Comparison of ENCODE assay signal across 8 cellular contexts in genomic region chr17:78789663-78790181, GRCh38. TPM values are rescaled to one million over a fixed set of nuclear protein-coding genes. Genes with fewer than 3 reads are reported as not detected.
A peak's percentile ranks its signal among the peaks of the same experiment; 100 is the strongest.
DNase-seq lines count a peak whose midpoint lies in the region; ATAC-seq and TF ChIP-seq lines count a peak whose summit lies in the region.

No MANE protein-coding gene starts in this region.

- peak overlapping the region; percentile 55 for H3K27ac ChIP-seq in CD8-positive, alpha-beta T cell (ENCODE audit: low read depth, low read length)
- H3K27ac ChIP-seq in foreskin keratinocyte, result no peak overlapping the region

- H3K27me3 ChIP-seq in CD8-positive, alpha-beta T cell (ENCODE audit: insufficient read depth, low read length), result no peaks in the 10 kb centered on the region
- H3K27me3 ChIP-seq in foreskin keratinocyte, result no peaks in the 10 kb centered on the region

- TF ChIP-seq CTCF in CD8-positive, alpha-beta T cell (IDR thresholded peaks at IDR 0.05), result no peak
- TF ChIP-seq CTCF in cardiac fibroblast (IDR thresholded peaks at IDR 0.05; ENCODE audit: low read depth, low read length) (no peak), mesothelial cell of epicardium (IDR thresholded peaks at IDR 0.05; ENCODE audit: unreplicated experiment) (no peak), foreskin keratinocyte (conservative IDR thresholded peaks at IDR 0.05) (no peak)

- peaks cover 74% of the 10 kb centered on the region for H3K4me1 ChIP-seq in CD8-positive, alpha-beta T cell (ENCODE audit: insufficient read depth, low read length)
- H3K4me1 ChIP-seq in foreskin keratinocyte, result no peaks in the 10 kb centered on the region

- H3K9me3 ChIP-seq in CD8-positive, alpha-beta T cell (ENCODE audit: low read length), result no peaks in the 10 kb centered on the region

- ATAC-seq in CD8-positive, alpha-beta T cell, result peak; percentile 70
- ATAC-seq in HG03139 (IDR thresholded peaks at IDR 0.05; ENCODE audit: unreplicated experiment), result no peak
- no peak for ATAC-seq in HG02610 (IDR thresholded peaks at IDR 0.05; ENCODE audit: unreplicated experiment)
- no peak for ATAC-seq in foreskin keratinocyte

- peaks cover 13% of the 10 kb centered on the region for H3K36me3 ChIP-seq in CD8-positive, alpha-beta T cell (ENCODE audit: insufficient read depth, low read length)

- POLR2A ChIA-PET in CD8-positive, alpha-beta T cell (lab: Charles Lee), result interaction anchor here (0.7 to 1.8 kb wide), 11 partner anchors 9 to 652 kb away, joined by 3 to 11 read pairs (median 5); no protein-coding TSS in a partner anchor

- CTCF ChIA-PET in CD8-positive, alpha-beta T cell (lab: Charles Lee), result interaction anchor here (1.1 to 8.1 kb wide), 7 partner anchors 9 to 72 kb away, joined by 3 to 61 read pairs (median 5); no protein-coding TSS in a partner anchor

- peak overlapping the region; percentile 74 for H3K4me3 Mint-ChIP-seq in CD8-positive, alpha-beta T cell
- H3K4me3 Mint-ChIP-seq in mesothelial cell of epicardium, result no peak overlapping the region

- no peak overlapping the region for H3K4me3 ChIP-seq in CD8-positive, alpha-beta T cell (ENCODE audit: low read depth, low read length)
- H3K4me3 ChIP-seq in cardiac fibroblast (replicated peaks in 1 of 2; ENCODE audit: low read depth in 2 of 2, low read length in 2 of 2), result no peak overlapping the region

- peaks cover 63% of the 10 kb centered on the region for H3K4me1 Mint-ChIP-seq in CD8-positive, alpha-beta T cell (ENCODE audit: low read depth)
- peaks cover 18% of the 10 kb centered on the region for H3K4me1 Mint-ChIP-seq in mesothelial cell of epicardium

- H3K9me3 Mint-ChIP-seq in CD8-positive, alpha-beta T cell, result no peaks in the 10 kb centered on the region
- no peaks in the 10 kb centered on the region for H3K9me3 Mint-ChIP-seq in mesothelial cell of epicardium

- H3K27ac Mint-ChIP-seq in CD8-positive, alpha-beta T cell, result peak overlapping the region; percentile 89
- peak overlapping the region; percentile 53 for H3K27ac Mint-ChIP-seq in mesothelial cell of epicardium

- intact Hi-C loops in CD8-positive, alpha-beta T cell (cut with DNase I, micrococcal nuclease), result loop anchor here in 1 of 2 experiments (1.0 to 10.0 kb wide), 2 partner anchors 10 to 535 kb away; no protein-coding TSS in a partner anchor

- no peaks in the 10 kb centered on the region for H3K27me3 Mint-ChIP-seq in CD8-positive, alpha-beta T cell (ENCODE audit: low read depth)
- H3K27me3 Mint-ChIP-seq in mesothelial cell of epicardium (ENCODE audit: low read depth), result no peaks in the 10 kb centered on the region

- peaks cover 40% of the 10 kb centered on the region for H3K36me3 Mint-ChIP-seq in CD8-positive, alpha-beta T cell
- peaks cover 10% of the 10 kb centered on the region for H3K36me3 Mint-ChIP-seq in mesothelial cell of epicardium

- DNase-seq in CD8-positive, alpha-beta T cell, result peak in 6 of 7 experiments; percentile 50 to 85 (median 74)
- peak; percentile 74 to 84 for DNase-seq in SHP77 (lab: John Stamatoyannopoulos, UW)
- peak; percentile 57 to 68 for DNase-seq in cardiac fibroblast (ENCODE audit: low read depth in 2 of 2)
- no peak for DNase-seq in mesothelial cell of epicardium (ENCODE audit: low spot score in 2 of 2, unreplicated experiment in 2 of 2)
- no peak for DNase-seq in NCI-H146 (lab: John Stamatoyannopoulos, UW)
- DNase-seq in foreskin keratinocyte, result no peak

RNA-seq across cellular contexts. Expression of gene CYTH1, which starts 7.6 kb away (rescaled TPM):
- total RNA-seq in CD8-positive, alpha-beta T cell, result 100 to 1,000 TPM; 475 to 490 TPM
- total RNA-seq in mesothelial cell of epicardium (40.3 to 44.3 TPM (median 42.8 TPM) in 3 replicates), foreskin keratinocyte (23.4 and 27.4 TPM in 2 replicates)
- 15.1 and 18.8 TPM in 2 replicates for polyA plus RNA-seq in foreskin keratinocyte

RNA-seq across cellular contexts. Expression of gene USP36, which starts 50.9 kb away (rescaled TPM):
- total RNA-seq in CD8-positive, alpha-beta T cell, result 100 to 1,000 TPM; 755 to 805 TPM
- total RNA-seq in mesothelial cell of epicardium (62.0 to 63.0 TPM (median 62.5 TPM) in 3 replicates), foreskin keratinocyte (30.6 and 31.4 TPM in 2 replicates)
- 16.2 and 18.9 TPM in 2 replicates for polyA plus RNA-seq in foreskin keratinocyte

Comparison
In these comparisons a context has a peak if more than half of its experiments do, and no peak if none do; other contexts are left out.
1. DNase-seq: peak in CD8-positive, alpha-beta T cell (6 of 7), SHP77 (2 of 2) and cardiac fibroblast (2 of 2); none in mesothelial cell of epicardium (0 of 2), NCI-H146 (single experiment) and foreskin keratinocyte (0 of 2).
2. RNA of gene CYTH1, which starts 7.6 kb away (total RNA-seq): 475 to 490 TPM in CD8-positive, alpha-beta T cell; 40.3 to 44.3 TPM in mesothelial cell of epicardium and 23.4 to 27.4 TPM in foreskin keratinocyte; every median in the first group is over 10 times any median in the second.
3. RNA of gene USP36, which starts 50.9 kb away (total RNA-seq): 755 to 805 TPM in CD8-positive, alpha-beta T cell; 62.0 to 63.0 TPM in mesothelial cell of epicardium and 30.6 to 31.4 TPM in foreskin keratinocyte; every median in the first group is over 10 times any median in the second.